12 cellular contexts compared by ENCODE assay signal in genomic region chr1:44696789-44697188, GRCh38. TPM values are rescaled to one million over a fixed set of nuclear protein-coding genes. Genes with fewer than 3 reads are reported as not detected.
DNase-seq lines count a peak whose midpoint lies in the region; ATAC-seq and TF ChIP-seq lines count a peak whose summit lies in the region.
"Had no signal": no experiment of that assay in that cellular context is flagged by ENCODE, and none has a peak within 500 bp of the region (broad histone marks: within the 10 kb centered on the region; RNA-seq: fewer than 3 reads in every experiment).

No MANE protein-coding gene starts in this region.

- peak; percentile 30 for ATAC-seq in left lobe of liver
- no peak for ATAC-seq in omental fat pad (ENCODE audit: low FRiP score)

- no peak overlapping the region for H3K4me3 ChIP-seq in GM06990 (replicated peaks; ENCODE audit: low read depth, low read length)
- peak overlapping the region; percentile 34 for H3K4me3 ChIP-seq in Jurkat, Clone E6-1 (ENCODE audit: low read length)
- H3K4me3 ChIP-seq: SJSA1 had no signal

- DNase-seq in GM06990 (ENCODE audit: extremely low read depth, insufficient read length) (peak; percentile 48), left lobe of liver (ENCODE audit: low spot score) (no peak), EL (no peak), NCI-H345 treated with DMSO at 0.1 percent for 48 hours (lab: John Stamatoyannopoulos, UW; ENCODE audit: unreplicated experiment) (no peak), omental fat pad (ENCODE audit: low spot score) (no peak), HEK293T (ENCODE audit: extremely low spot score) (no peak)
- DNase-seq in Jurkat, Clone E6-1 (ENCODE audit: low read depth, low spot score): peak; percentile 68
- peak; percentile 37 for DNase-seq in activated CD8-positive, alpha-beta memory T cell treated with anti-CD3 and anti-CD28 coated beads, Interleukin-2, amount 50 U/mL, for 4 hours
- DNase-seq: DMS53 had no signal

- no peak for TF ChIP-seq CTCF in GM06990 (IDR thresholded peaks at IDR 0.05; ENCODE audit: insufficient read depth, low read length, poor library complexity, severe bottlenecking)
- TF ChIP-seq CTCF in omental fat pad (IDR thresholded peaks at IDR 0.05): no peak

- H3K27me3 ChIP-seq in GM06990 (replicated peaks; ENCODE audit: control insufficient read depth, insufficient read depth, low read length): no peaks in the 10 kb centered on the region
- H3K27me3 ChIP-seq: SJSA1 had no signal

- CTCF ChIA-PET in HEK293T (lab: Yijun Ruan, JAX): interaction anchor here (0.7 to 1.2 kb wide), 3 partner anchors 21 to 44 kb away, joined by 3 to 4 read pairs (median 3); partner anchors contain the start of gene KIF2C

- POLR2A ChIA-PET in HEK293T (lab: Yijun Ruan, JAX): interaction anchor here (0.7 to 3.1 kb wide), 4 partner anchors 23 to 79 kb away, joined by 3 to 13 read pairs (median 3); partner anchors contain the start of genes ARMH1, RPS8 and TMEM53

- no peaks in the 10 kb centered on the region for H3K36me3 ChIP-seq in GM06990 (ENCODE audit: control insufficient read depth, insufficient read depth, low read length)
- H3K36me3 ChIP-seq: SJSA1 had no signal

TF ChIP-seq in HEK293T, 16 proteins besides CTCF, POLR2A, EP300 and RAD21:
- TF ChIP-seq ARNT (IDR thresholded peaks at IDR 0.05) (no peak), BHLHE40 (IDR thresholded peaks at IDR 0.05; ENCODE audit: borderline replicate concordance) (no peak), PKNOX1 (IDR thresholded peaks at IDR 0.05) (no peak), L3MBTL2 (conservative IDR thresholded peaks at IDR 0.05) (no peak), TARDBP (IDR thresholded peaks at IDR 0.05) (no peak), ELF4 (IDR thresholded peaks at IDR 0.05) (no peak), NFRKB (IDR thresholded peaks at IDR 0.05) (no peak), CTBP1 (IDR thresholded peaks at IDR 0.05; ENCODE audit: borderline replicate concordance) (no peak), HDGF (IDR thresholded peaks at IDR 0.05; ENCODE audit: borderline replicate concordance) (no peak), FOXM1 (IDR thresholded peaks at IDR 0.05; ENCODE audit: borderline replicate concordance) (no peak), SUZ12 (IDR thresholded peaks at IDR 0.05) (no peak), SP1 (IDR thresholded peaks at IDR 0.05) (no peak), ZNF384 (IDR thresholded peaks at IDR 0.05) (no peak)

RNA-seq across cellular contexts. Expression of gene ARMH1, which starts 22.3 kb away (rescaled TPM):
- 3.0 TPM for polyA plus RNA-seq in Jurkat, Clone E6-1 (2012; ENCODE audit: insufficient read depth, insufficient read length)
- total RNA-seq in left lobe of liver (14.7 TPM), omental fat pad (1 to 10 TPM in 3 of 4 donors, under 1 TPM in 1; 0.47 to 2.4 (median 1.2) TPM)
- total RNA-seq: SJSA1 had no signal

RNA-seq across cellular contexts. Expression of gene TMEM53, which starts 22.5 kb away (rescaled TPM):
- polyA plus RNA-seq in Jurkat, Clone E6-1 (2012; ENCODE audit: insufficient read depth, insufficient read length): 11.5 TPM
- total RNA-seq in left lobe of liver (27.5 TPM), omental fat pad (10 to 100 TPM in 3 of 4 donors, 1 to 10 TPM in 1; 7.6 to 14.0 (median 10.3) TPM)

RNA-seq across cellular contexts. Expression of gene RNU5D-1, which starts 34.2 kb away (rescaled TPM):
- not detected for polyA plus RNA-seq in Jurkat, Clone E6-1 (2012; ENCODE audit: insufficient read depth, insufficient read length)
- total RNA-seq in left lobe of liver (not detected), omental fat pad (not detected)
- total RNA-seq: frontal cortex, myocyte, SJSA1 had no signal

RNA-seq across cellular contexts. Expression of gene KIF2C, which starts 42.8 kb away (rescaled TPM):
- polyA plus RNA-seq in Jurkat, Clone E6-1 (2012; ENCODE audit: insufficient read depth, insufficient read length): 147 TPM
- 0.73 TPM for total RNA-seq in left lobe of liver
- 1 to 10 TPM in 2 of 4 donors, under 1 TPM in 2; 0.19 to 2.8 (median 0.93) TPM for total RNA-seq in omental fat pad

Comparison
In these comparisons a context has a peak if more than half of its experiments do, and no peak if none do; other contexts are left out.
1. DNase-seq: peak in GM06990 (single experiment), Jurkat, Clone E6-1 (single experiment) and activated CD8-positive, alpha-beta memory T cell treated with anti-CD3 and anti-CD28 coated beads, Interleukin-2, amount 50 U/mL, for 4 hours (single experiment); none in left lobe of liver (single experiment), EL (single experiment), NCI-H345 treated with DMSO at 0.1 percent for 48 hours (single experiment), omental fat pad (single experiment) and HEK293T (single experiment).